Comparison of ENCODE assay signal across 8 cellular contexts in genomic region chr6:41503841-41504525, GRCh38. TPM values are rescaled to one million over a fixed set of nuclear protein-coding genes. Genes with fewer than 3 reads are reported as not detected.
DNase-seq lines count a peak whose midpoint lies in the region; ATAC-seq and TF ChIP-seq lines count a peak whose summit lies in the region.

No MANE protein-coding gene starts in this region.

- H2AK5ac ChIP-seq in mesendoderm (ENCODE audit: low read length), result no peak overlapping the region

- TF ChIP-seq CTCF in colonic mucosa (IDR thresholded peaks at IDR 0.05) (no peak), uterus (IDR thresholded peaks at IDR 0.05) (no peak)

- no peak overlapping the region for H2BK5ac ChIP-seq in mesendoderm (ENCODE audit: low read length)

- peak overlapping the region; percentile 60 for H3K18ac ChIP-seq in mesendoderm (ENCODE audit: low read length)

- peak overlapping the region; percentile 54 for H3K56ac ChIP-seq in mesendoderm (ENCODE audit: low read length)

- H3K27me3 ChIP-seq in HUES6 (ENCODE audit: control insufficient read depth, insufficient read depth, low read length) (peaks cover 92% of the 10 kb centered on the region), colonic mucosa (peaks cover 23% of the 10 kb centered on the region), mesendoderm (ENCODE audit: insufficient read depth, low read length, poor library complexity) (peaks cover 6% of the 10 kb centered on the region), uterus (no peaks in the 10 kb centered on the region)

- no peak overlapping the region for H3K27ac ChIP-seq in HUES6 (ENCODE audit: low read depth, low read length)
- peak overlapping the region; percentile 57 for H3K27ac ChIP-seq in colonic mucosa
- H3K27ac ChIP-seq in mesendoderm (ENCODE audit: low read depth, low read length), result peak overlapping the region; percentile 28
- H3K27ac ChIP-seq in uterus, result peak overlapping the region; percentile 83 to 98

- no peak for ATAC-seq in GM21447 (IDR thresholded peaks at IDR 0.05; ENCODE audit: unreplicated experiment)

- H3K36me3 ChIP-seq in ES-I3 (ENCODE audit: insufficient read depth, low read length), result no peaks in the 10 kb centered on the region
- no peaks in the 10 kb centered on the region for H3K36me3 ChIP-seq in HUES6 (ENCODE audit: control insufficient read depth, insufficient read depth, low read length)
- H3K36me3 ChIP-seq in colonic mucosa, result no peaks in the 10 kb centered on the region
- no peaks in the 10 kb centered on the region for H3K36me3 ChIP-seq in mesendoderm (ENCODE audit: control insufficient read depth, insufficient read depth, low read length)
- H3K36me3 ChIP-seq in uterus, result no peaks in the 10 kb centered on the region

- H3K4me1 ChIP-seq in ES-I3 (ENCODE audit: insufficient read depth, low read length) (no peaks in the 10 kb centered on the region; the same call in none of the 2 replicates), HUES6 (ENCODE audit: control insufficient read depth, insufficient read depth, low read length) (peaks cover 27% of the 10 kb centered on the region), colonic mucosa (peaks cover 11% of the 10 kb centered on the region), mesendoderm (ENCODE audit: control insufficient read depth, low read depth, low read length) (peaks cover 6% of the 10 kb centered on the region), uterus (peaks cover 7 to 12% of the 10 kb centered on the region in 2 donors)

- H3K4me2 ChIP-seq in mesendoderm (ENCODE audit: low read length), result peak overlapping the region; percentile 54

- intact Hi-C loops in colonic mucosa (cut with DNase I) (no loop called here), uterus (cut with DNase I; ENCODE audit: low total_unique reads) (no loop called here)

- H3K79me1 ChIP-seq in mesendoderm (ENCODE audit: low read length), result no peaks in the 10 kb centered on the region

- no CpG with 5 or more reads among the region's 55 CpGs for WGBS in mesendoderm (ENCODE audit: extremely low coverage, insufficient coverage, low lambda C conversion rate)

- no peak overlapping the region for H4K8ac ChIP-seq in mesendoderm (ENCODE audit: low read depth, low read length)

- no peak for DNase-seq in colonic mucosa
- DNase-seq in mesendoderm, result peak; percentile 79
- peak; percentile 51 to 63 for DNase-seq in uterus
- DNase-seq in NCI-H1436 (lab: John Stamatoyannopoulos, UW), result no peak
- no peak for DNase-seq in effector CD4-positive, alpha-beta T cell

- peak overlapping the region; percentile 76 for H3K4ac ChIP-seq in mesendoderm (ENCODE audit: low read depth, low read length)

- H3K9me3 ChIP-seq in ES-I3 (ENCODE audit: control insufficient read depth, insufficient read depth, low read length) (no peaks in the 10 kb centered on the region), HUES6 (ENCODE audit: control insufficient read depth, insufficient read depth, low read depth, low read length) (no peaks in the 10 kb centered on the region), colonic mucosa (no peaks in the 10 kb centered on the region), uterus (no peaks in the 10 kb centered on the region)

- peak overlapping the region; percentile 56; the same call in 1 of the 2 replicates for H3K9ac ChIP-seq in ES-I3 (ENCODE audit: low read depth, low read length)
- peak overlapping the region; percentile 4 for H3K9ac ChIP-seq in HUES6 (ENCODE audit: low read length)
- peak overlapping the region; percentile 45 to 51 for H3K9ac ChIP-seq in colonic mucosa (ENCODE audit: low read depth in 2 of 2, low read length in 2 of 2)
- peak overlapping the region; percentile 59 for H3K9ac ChIP-seq in mesendoderm (ENCODE audit: low read length)

- H2BK120ac ChIP-seq in mesendoderm (ENCODE audit: low read depth, low read length), result peak overlapping the region; percentile 39

- H3K23ac ChIP-seq in mesendoderm (ENCODE audit: low read length), result no peak overlapping the region

- peak overlapping the region; percentile 43 for H3K4me3 ChIP-seq in HUES6 (ENCODE audit: low read depth, low read length)
- peak overlapping the region; percentile 25 for H3K4me3 ChIP-seq in colonic mucosa
- no peak overlapping the region for H3K4me3 ChIP-seq in mesendoderm (ENCODE audit: low read length)
- H3K4me3 ChIP-seq in uterus, result peak overlapping the region; percentile 21 to 46

- no peaks in the 10 kb centered on the region for H3K79me2 ChIP-seq in mesendoderm (ENCODE audit: control insufficient read depth, insufficient read depth, low read length)

- peak overlapping the region; percentile 20 for H2BK15ac ChIP-seq in mesendoderm (replicated peaks; ENCODE audit: low read depth)

- TF ChIP-seq POLR2A in uterus (IDR thresholded peaks at IDR 0.05), result no peak

- H4K5ac ChIP-seq in mesendoderm (ENCODE audit: low read length), result no peak overlapping the region

RNA-seq across cellular contexts. Expression of gene FOXP4, which starts 42.2 kb away (rescaled TPM):
- total RNA-seq in colonic mucosa (10 to 100 TPM; 33.6 to 50.4 TPM), uterus (10 to 100 TPM in 2 of 4 donors, 1 to 10 TPM in 2; 3.8 to 50.1 (median 9.4) TPM)
- polyA plus RNA-seq in mesendoderm (2013, experiment 1 of 2), result 9.2 TPM
- 8.4 TPM for polyA plus RNA-seq in mesendoderm (2013, experiment 2 of 2)

Comparison
In these comparisons a context has a peak if more than half of its experiments do, and no peak if none do; other contexts are left out.
1. H3K9ac ChIP-seq: peak in every context shown above with its lines; median percentile 59 in mesendoderm; 56 in ES-I3; 48 in colonic mucosa; 4 in HUES6.
2. DNase-seq: peak in mesendoderm (single experiment) and uterus (2 of 2); none in colonic mucosa (single experiment), NCI-H1436 (single experiment) and effector CD4-positive, alpha-beta T cell (single experiment).